ENCODE assay signal across 8 cellular contexts in genomic region chr16:18561727-18562314, GRCh38. TPM values are rescaled to one million over a fixed set of nuclear protein-coding genes. Genes with fewer than 3 reads are reported as not detected.
DNase-seq lines count a peak whose midpoint lies in the region; ATAC-seq and TF ChIP-seq lines count a peak whose summit lies in the region.
"Not testable (repeated sequence)": the region's sequence is repeated elsewhere in the genome, so short reads cannot be mapped to it uniquely, and the experiment has no call there.

Gene NOMO2, minus strand, starts transcription at chr16:18562097. Its CDS starts 57 bp downstream, at chr16:18562040.

- not testable (repeated sequence) for TF ChIP-seq EP300 in neural cell (conservative IDR thresholded peaks at IDR 0.05; ENCODE audit: poor library complexity, severe bottlenecking)

- DNase-seq in CD8-positive, alpha-beta T cell = peak; percentile 78 to 95 (median 89)
- peak; percentile 10 to 89 (median 82) for DNase-seq in T-helper 1 cell
- DNase-seq in activated naive CD4-positive, alpha-beta T cell treated with anti-CD3 and anti-CD28 coated beads for 36 hours = peak; percentile 92
- DNase-seq in foreskin keratinocyte = not testable (repeated sequence)
- DNase-seq in stimulated activated CD8-positive, alpha-beta memory T cell treated with anti-CD3 and anti-CD28 coated beads, Interleukin-15, amount 100 ng/mL, for 48 hours (ENCODE audit: low read depth in 2 of 2) = peak; percentile 87 to 92

- H3K27me3 ChIP-seq in CD8-positive, alpha-beta T cell (ENCODE audit: insufficient read depth, low read length); foreskin keratinocyte; neural cell (ENCODE audit: insufficient read depth, low read depth, low read length): not testable (repeated sequence)

- H3K9me2 ChIP-seq in neural cell (ENCODE audit: insufficient read depth, low read length) = not testable (repeated sequence)

- not testable (repeated sequence) for H3K36me3 ChIP-seq in CD8-positive, alpha-beta T cell (ENCODE audit: insufficient read depth, low read length); neural cell (ENCODE audit: insufficient read depth, low read length)

- CTCF ChIA-PET in CD8-positive, alpha-beta T cell (lab: Charles Lee); activated naive CD4-positive, alpha-beta T cell treated with anti-CD3 and anti-CD28 coated beads for 36 hours (lab: Charles Lee): not testable (repeated sequence)

- H3K4me3 ChIP-seq in CD8-positive, alpha-beta T cell (ENCODE audit: low read depth, low read length) = peak within 1 kb of the TSS; percentile 45
- H3K4me3 ChIP-seq in neural cell (ENCODE audit: low read length) = peak within 1 kb of the TSS; percentile 57

- H3K27ac ChIP-seq in CD8-positive, alpha-beta T cell (ENCODE audit: low read depth, low read length); foreskin keratinocyte; neural cell (ENCODE audit: low read length): not testable (repeated sequence)

- H3K36me3 Mint-ChIP-seq in CD8-positive, alpha-beta T cell; activated naive CD4-positive, alpha-beta T cell treated with anti-CD3 and anti-CD28 coated beads for 36 hours (ENCODE audit: low read depth): not testable (repeated sequence)

- TF ChIP-seq RAD21 in neural cell (conservative IDR thresholded peaks at IDR 0.05) = not testable (repeated sequence)

- H3K4me1 ChIP-seq in CD8-positive, alpha-beta T cell (ENCODE audit: insufficient read depth, low read length); foreskin keratinocyte: not testable (repeated sequence)

- H3K4me3 Mint-ChIP-seq in CD8-positive, alpha-beta T cell = peak within 1 kb of the TSS; percentile 77
- H3K4me3 Mint-ChIP-seq in activated naive CD4-positive, alpha-beta T cell treated with anti-CD3 and anti-CD28 coated beads for 36 hours = peak within 1 kb of the TSS; percentile 46

- not testable (repeated sequence) for H3K27me3 Mint-ChIP-seq in CD8-positive, alpha-beta T cell (ENCODE audit: low read depth); activated naive CD4-positive, alpha-beta T cell treated with anti-CD3 and anti-CD28 coated beads for 36 hours (ENCODE audit: low read depth)

- H3K9ac ChIP-seq in neural cell (ENCODE audit: low read length) = not testable (repeated sequence)

- H3F3A ChIP-seq in neural cell (ENCODE audit: insufficient read depth, low read length, poor library complexity, severe bottlenecking) = not testable (repeated sequence)

- not testable (repeated sequence) for H3K4me2 ChIP-seq in neural cell (ENCODE audit: low read length)

- intact Hi-C loops in CD8-positive, alpha-beta T cell (cut with DNase I, micrococcal nuclease); activated naive CD4-positive, alpha-beta T cell treated with anti-CD3 and anti-CD28 coated beads for 36 hours (cut with micrococcal nuclease): not testable (repeated sequence)

- not testable (repeated sequence) for H2AFZ ChIP-seq in neural cell (ENCODE audit: low read depth, low read length)

- not testable (repeated sequence) for H3K27ac Mint-ChIP-seq in CD8-positive, alpha-beta T cell; activated naive CD4-positive, alpha-beta T cell treated with anti-CD3 and anti-CD28 coated beads for 36 hours

- H3K9me3 Mint-ChIP-seq in CD8-positive, alpha-beta T cell; activated naive CD4-positive, alpha-beta T cell treated with anti-CD3 and anti-CD28 coated beads for 36 hours: not testable (repeated sequence)

- H4K20me1 ChIP-seq in neural cell (ENCODE audit: insufficient read depth) = not testable (repeated sequence)

- peaks cover 15% of the 10 kb centered on the region for H3K4me1 Mint-ChIP-seq in CD8-positive, alpha-beta T cell (ENCODE audit: low read depth)
- H3K4me1 Mint-ChIP-seq in activated naive CD4-positive, alpha-beta T cell treated with anti-CD3 and anti-CD28 coated beads for 36 hours (ENCODE audit: low read depth) = peaks cover 14% of the 10 kb centered on the region

- H3K9me3 ChIP-seq in CD8-positive, alpha-beta T cell (ENCODE audit: low read length); neural cell (ENCODE audit: low read length): not testable (repeated sequence)

- TF ChIP-seq CTCF in CD8-positive, alpha-beta T cell (IDR thresholded peaks at IDR 0.05) = not testable (repeated sequence)
- TF ChIP-seq CTCF in foreskin keratinocyte (conservative IDR thresholded peaks at IDR 0.05) (peak; percentile 51), neural cell (IDR thresholded peaks at IDR 0.05; ENCODE audit: poor library complexity, severe bottlenecking) (peak; percentile 62)

- POLR2A ChIA-PET in CD8-positive, alpha-beta T cell (lab: Charles Lee) = not testable (repeated sequence)

- ATAC-seq in CD8-positive, alpha-beta T cell = peak; percentile 95
- ATAC-seq in GM21423 (IDR thresholded peaks at IDR 0.05; ENCODE audit: unreplicated experiment) (peak; percentile 94), HG03439 (IDR thresholded peaks at IDR 0.05; ENCODE audit: unreplicated experiment) (peak; percentile 86), foreskin keratinocyte (peak; percentile 98)

- H3K79me2 ChIP-seq in neural cell (replicated peaks; ENCODE audit: insufficient read depth, low read length) = not testable (repeated sequence)

TF ChIP-seq in neural cell, 6 proteins besides CTCF, POLR2A, EP300 and RAD21:
- TF ChIP-seq SMC3 (conservative IDR thresholded peaks at IDR 0.05; ENCODE audit: poor library complexity) = peak; percentile 33

RNA-seq across cellular contexts. Expression of gene NOMO2, which starts in this region (rescaled TPM):
- total RNA-seq in CD8-positive, alpha-beta T cell = 10 to 100 TPM; 41.4 to 47.2 TPM
- total RNA-seq in activated naive CD4-positive, alpha-beta T cell treated with anti-CD3 and anti-CD28 coated beads for 36 hours = 10 to 100 TPM; 54.6 to 72.9 TPM
- 152 and 155 TPM in 2 replicates for total RNA-seq in foreskin keratinocyte
- polyA plus RNA-seq in foreskin keratinocyte (133 and 134 TPM in 2 replicates), neural cell (55.8 and 59.1 TPM in 2 replicates)
- polyA minus RNA-seq in neural cell = 66.4 and 84.7 TPM in 2 replicates
